ENCODE assay signal across 8 cellular contexts in genomic region chr15:51093488-51093864, GRCh38. TPM values are rescaled to one million over a fixed set of nuclear protein-coding genes. Genes with fewer than 3 reads are reported as not detected.
A peak's percentile ranks its signal among the peaks of the same experiment; 100 is the strongest.
DNase-seq lines count a peak whose midpoint lies in the region; ATAC-seq and TF ChIP-seq lines count a peak whose summit lies in the region.

No MANE protein-coding gene starts in this region.

- 25 to 45% (median 28%) methylated on average over 9 to 21 of the region's 21 CpGs for WGBS in heart left ventricle, 4 donors
- WGBS in aorta, 2 donors, result 29 to 39% methylated on average over 21 of the region's 21 CpGs

- H3K4me1 ChIP-seq in heart left ventricle, result peaks cover 0 to 37% (median 18%) of the 10 kb centered on the region in 12 donors
- H3K4me1 ChIP-seq in neutrophil (ENCODE audit: control insufficient read depth in 1 of 2, insufficient read depth in 1 of 2, low read depth in 1 of 2, low read length in 1 of 2), result peaks cover 11 to 18% of the 10 kb centered on the region in 2 experiments
- H3K4me1 ChIP-seq in aorta (ENCODE audit: control insufficient read depth in 1 of 2, insufficient read depth in 2 of 2, low read length in 2 of 2), result no peaks in the 10 kb centered on the region

- POLR2A ChIA-PET in HEK293T (lab: Yijun Ruan, JAX), result no interaction called here

- intact Hi-C loops in heart left ventricle (cut with DNase I) (no loop called here), Right ventricle myocardium inferior (cut with DNase I) (no loop called here), aorta (cut with DNase I) (no loop called here)

- no peaks in the 10 kb centered on the region for H3K9me3 ChIP-seq in heart left ventricle
- no peaks in the 10 kb centered on the region for H3K9me3 ChIP-seq in neutrophil
- no peaks in the 10 kb centered on the region for H3K9me3 ChIP-seq in aorta (ENCODE audit: control insufficient read depth, low read length)

- CTCF ChIA-PET in HEK293T (lab: Yijun Ruan, JAX), result no interaction called here

- peak overlapping the region in 11 of 12 donors; percentile 41 to 75 (median 62) for H3K4me3 ChIP-seq in heart left ventricle
- H3K4me3 ChIP-seq in fibroblast of mammary gland (ENCODE audit: control insufficient read depth, low read depth, low read length), result peak overlapping the region; percentile 83
- H3K4me3 ChIP-seq in neutrophil (ENCODE audit: low read depth in 1 of 2, low read length in 1 of 2), result peak overlapping the region; percentile 51 to 62
- H3K4me3 ChIP-seq in aorta (ENCODE audit: low read length in 2 of 2), result peak overlapping the region; percentile 8 to 87

- ATAC-seq in heart left ventricle (peak in 1 of 4 donors; percentile 15), Right ventricle myocardium inferior (no peak), aorta (ENCODE audit: low FRiP score) (no peak)

- DNase-seq in heart left ventricle (no peak), Right ventricle myocardium inferior (ENCODE audit: missing footprints) (no peak), fibroblast of mammary gland (ENCODE audit: low read depth) (no peak), aorta (no peak), HEK293T (ENCODE audit: extremely low spot score) (no peak), cortex of kidney (lab: John Stamatoyannopoulos, UW) (no peak)
- DNase-seq in NK-92 treated with Interleukin-12 subunit alpha and Interleukin-12 subunit beta, amount 100 ng/mL, for 24 hours (lab: John Stamatoyannopoulos, UW), result no peak

- H3K36me3 ChIP-seq in heart left ventricle (no peaks in the 10 kb centered on the region), neutrophil (no peaks in the 10 kb centered on the region), aorta (ENCODE audit: control insufficient read depth in 1 of 2, insufficient read depth in 2 of 2, low read length in 1 of 2) (no peaks in the 10 kb centered on the region)

- no peak for TF ChIP-seq POLR2A in heart left ventricle (IDR thresholded peaks at IDR 0.05)

- H3K27ac ChIP-seq in heart left ventricle, result peak overlapping the region in 4 of 12 donors; percentile 5 to 62 (median 32)
- H3K27ac ChIP-seq in neutrophil, result no peak overlapping the region
- peak overlapping the region in 1 of 2 donors; percentile 29 for H3K27ac ChIP-seq in aorta (ENCODE audit: low read depth in 1 of 2, low read length in 2 of 2)

- no peak for TF ChIP-seq CTCF in heart left ventricle (IDR thresholded peaks at IDR 0.05)
- no peak for TF ChIP-seq CTCF in fibroblast of mammary gland (conservative IDR thresholded peaks at IDR 0.05; ENCODE audit: control insufficient read depth, insufficient read depth, low read depth, low read length)
- no peak for TF ChIP-seq CTCF in neutrophil (IDR thresholded peaks at IDR 0.05)

- H3K27me3 ChIP-seq in heart left ventricle, result peaks cover 0 to 43% (median 0%) of the 10 kb centered on the region in 9 donors
- H3K27me3 ChIP-seq in neutrophil, result peaks cover 100% of the 10 kb centered on the region
- H3K27me3 ChIP-seq in aorta (ENCODE audit: control insufficient read depth in 1 of 2, insufficient read depth in 2 of 2, low read length in 1 of 2), result no peaks in the 10 kb centered on the region

TF ChIP-seq in HEK293T, 16 proteins besides CTCF, POLR2A, EP300 and RAD21:
- no peak for TF ChIP-seq CTBP1 (IDR thresholded peaks at IDR 0.05; ENCODE audit: borderline replicate concordance)
- no peak for TF ChIP-seq PKNOX1 (IDR thresholded peaks at IDR 0.05)
- TF ChIP-seq LEF1 (IDR thresholded peaks at IDR 0.05; ENCODE audit: borderline replicate concordance), result no peak
- no peak for TF ChIP-seq TARDBP (IDR thresholded peaks at IDR 0.05)
- TF ChIP-seq FOXK2 (IDR thresholded peaks at IDR 0.05), result no peak
- TF ChIP-seq HDGF (IDR thresholded peaks at IDR 0.05; ENCODE audit: borderline replicate concordance), result no peak
- TF ChIP-seq ZNF384 (IDR thresholded peaks at IDR 0.05), result no peak
- TF ChIP-seq BHLHE40 (IDR thresholded peaks at IDR 0.05; ENCODE audit: borderline replicate concordance), result no peak
- TF ChIP-seq FOXA1 (IDR thresholded peaks at IDR 0.05), result no peak
- TF ChIP-seq L3MBTL2 (conservative IDR thresholded peaks at IDR 0.05), result no peak
- no peak for TF ChIP-seq SP1 (IDR thresholded peaks at IDR 0.05)
- no peak for TF ChIP-seq ELF4 (IDR thresholded peaks at IDR 0.05)
- TF ChIP-seq FOXM1 (IDR thresholded peaks at IDR 0.05; ENCODE audit: borderline replicate concordance), result no peak
- no peak for TF ChIP-seq NFRKB (IDR thresholded peaks at IDR 0.05)
- no peak for TF ChIP-seq SUZ12 (IDR thresholded peaks at IDR 0.05)
- no peak for TF ChIP-seq ARNT (IDR thresholded peaks at IDR 0.05)

RNA-seq across cellular contexts. Expression of gene TNFAIP8L3, which starts 1.2 kb away (rescaled TPM):
- 10 to 100 TPM in 1 of 9 donors, 1 to 10 TPM in 8; 1.3 to 14.1 (median 3.1) TPM for total RNA-seq in heart left ventricle
- 10 to 100 TPM in 1 of 2 donors, 1 to 10 TPM in 1; 1.4 to 28.0 TPM for polyA plus RNA-seq in heart left ventricle
- 8.5 TPM for total RNA-seq in Right ventricle myocardium inferior
- 10 to 100 TPM; 24.5 to 48.4 TPM for total RNA-seq in aorta
- polyA plus RNA-seq in aorta, result 10 to 100 TPM; 26.4 to 28.0 TPM
